1 cellular context compared by ENCODE assay signal in genomic region chr3:99872633-99873254, GRCh38.
TF ChIP-seq lines count a peak whose summit lies in the region.

No MANE protein-coding gene starts in this region.

TF ChIP-seq in K562, 482 proteins besides CTCF, POLR2A, EP300 and RAD21 (continued from another document):
- TF ChIP-seq ZNF318 (IDR thresholded peaks at IDR 0.05; ENCODE audit: borderline replicate concordance in 1 of 2, low read depth in 1 of 2) (no peak), ARNT (IDR thresholded peaks at IDR 0.05) (no peak), MEIS2 (IDR thresholded peaks at IDR 0.05; ENCODE audit: partially characterized antibody) (peak; percentile 45), THAP12 (CRISPR knock-in tag; IDR thresholded peaks at IDR 0.05) (no peak), CEBPB (tag; IDR thresholded peaks at IDR 0.05) (0 out of 2 replicates have a peak, but pooled peaks have one; percentile 0), ZEB2 (IDR thresholded peaks at IDR 0.05) (0 out of 2 replicates have a peak, but pooled peaks have one; percentile 0), SMARCC2 (IDR thresholded peaks at IDR 0.05; ENCODE audit: low read depth) (peak; percentile 12; the same call in 1 of the 2 replicates), TCFL5 (CRISPR knock-in tag; conservative IDR thresholded peaks at IDR 0.05) (no peak), THRB (CRISPR knock-in tag; conservative IDR thresholded peaks at IDR 0.05) (no peak), ZBTB40 (IDR thresholded peaks at IDR 0.05) (no peak), ZBTB40 (CRISPR knock-in tag; IDR thresholded peaks at IDR 0.05) (no peak), ZNF175 (CRISPR knock-in tag; IDR thresholded peaks at IDR 0.05; ENCODE audit: low read depth) (no peak), ID3 (CRISPR knock-in tag; IDR thresholded peaks at IDR 0.05) (no peak), ID3 (tag; IDR thresholded peaks at IDR 0.05) (no peak), ZNF174 (CRISPR knock-in tag; IDR thresholded peaks at IDR 0.05) (no peak), GATAD2A (IDR thresholded peaks at IDR 0.05) (no peak)
